In the genomic region with DNA sequence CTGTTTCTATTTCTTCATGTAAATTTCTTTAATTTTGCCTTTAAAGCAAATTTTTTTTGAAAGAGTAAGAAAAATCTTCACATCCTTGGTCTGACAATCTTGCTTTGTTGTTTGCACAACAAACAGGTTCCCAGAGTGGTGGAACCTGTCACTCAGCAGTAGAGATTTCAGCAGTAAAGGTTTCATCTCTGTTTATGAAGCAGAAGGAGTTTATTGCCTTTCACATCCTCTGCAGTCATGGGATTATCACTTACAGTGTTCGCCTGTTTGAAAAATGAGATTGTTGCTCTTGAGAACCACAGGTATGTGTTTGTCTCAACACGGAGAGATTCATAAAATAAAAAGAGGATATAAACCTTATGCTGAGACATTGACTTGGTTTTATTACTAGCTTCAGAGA, we compare ENCODE assay signal across 17 cellular contexts.
"Had no signal": no experiment of that assay in that cellular context is flagged by ENCODE, and none has a peak within 500 bp of the region (broad histone marks: within the 10 kb centered on the region; RNA-seq: fewer than 3 reads in every experiment).

No MANE protein-coding gene starts in this region.

- H3K4me3 ChIP-seq: lung, right lobe of liver, spleen had no signal

- H3K36me3 ChIP-seq: right lobe of liver, spleen had no signal

- DNase-seq: activated CD8-positive, alpha-beta memory T cell treated with anti-CD3 and anti-CD28 coated beads, Interleukin-2, amount 50 U/mL, for 4 hours; activated CD8-positive, alpha-beta T cell treated with anti-CD3 and anti-CD28 coated beads for 36 hours; activated naive CD8-positive, alpha-beta T cell treated with anti-CD3 and anti-CD28 coated beads, Interleukin-2, amount 10 ng/mL, durations not matched to agents 7 days and 5 days; dermis blood vessel endothelial cell; foreskin fibroblast; glutamatergic neuron; immature natural killer cell; left cardiac atrium; naive thymus-derived CD8-positive, alpha-beta T cell; right lobe of liver; spleen; stimulated activated CD4-positive, alpha-beta T cell treated with anti-CD3 and anti-CD28 coated beads, Interleukin-1b, Interleukin-23, amount 100 ng/mL, for 48 hours; T1000 had no signal

- H3K27ac ChIP-seq: right lobe of liver, spleen had no signal

- H3K4me3 Mint-ChIP-seq: activated CD8-positive, alpha-beta T cell treated with anti-CD3 and anti-CD28 coated beads for 36 hours; activated naive CD8-positive, alpha-beta T cell treated with anti-CD3 and anti-CD28 coated beads, Interleukin-2, amount 10 ng/mL, durations not matched to agents 7 days and 5 days; central memory CD8-positive, alpha-beta T cell; immature natural killer cell; naive thymus-derived CD8-positive, alpha-beta T cell; stimulated activated memory B cell treated with anti-CD40 and anti-IgM and Interleukin-4, amounts not matched to agents 10 μg/mL and 1 μg/mL and 100 μg/mL, for 72 hours had no signal

- H3K27ac Mint-ChIP-seq: activated CD8-positive, alpha-beta T cell treated with anti-CD3 and anti-CD28 coated beads for 36 hours; activated naive CD8-positive, alpha-beta T cell treated with anti-CD3 and anti-CD28 coated beads, Interleukin-2, amount 10 ng/mL, durations not matched to agents 7 days and 5 days; immature natural killer cell; naive thymus-derived CD8-positive, alpha-beta T cell; stimulated activated memory B cell treated with anti-CD40 and anti-IgM and Interleukin-4, amounts not matched to agents 10 μg/mL and 1 μg/mL and 100 μg/mL, for 72 hours had no signal

- H3K27me3 Mint-ChIP-seq: activated CD8-positive, alpha-beta T cell treated with anti-CD3 and anti-CD28 coated beads for 36 hours; central memory CD8-positive, alpha-beta T cell; naive thymus-derived CD8-positive, alpha-beta T cell; stimulated activated memory B cell treated with anti-CD40 and anti-IgM and Interleukin-4, amounts not matched to agents 10 μg/mL and 1 μg/mL and 100 μg/mL, for 72 hours had no signal

- H3K36me3 Mint-ChIP-seq: activated naive CD8-positive, alpha-beta T cell treated with anti-CD3 and anti-CD28 coated beads, Interleukin-2, amount 10 ng/mL, durations not matched to agents 7 days and 5 days; naive thymus-derived CD8-positive, alpha-beta T cell; stimulated activated memory B cell treated with anti-CD40 and anti-IgM and Interleukin-4, amounts not matched to agents 10 μg/mL and 1 μg/mL and 100 μg/mL, for 72 hours had no signal

- ATAC-seq: activated CD8-positive, alpha-beta T cell treated with anti-CD3 and anti-CD28 coated beads for 36 hours; esophagus mucosa; left cardiac atrium; naive thymus-derived CD8-positive, alpha-beta T cell; right lobe of liver; stimulated activated memory B cell treated with anti-CD40 and anti-IgM and Interleukin-4, amounts not matched to agents 10 μg/mL and 1 μg/mL and 100 μg/mL, for 72 hours had no signal

- H3K4me1 ChIP-seq: right lobe of liver, spleen had no signal

- H3K9me3 ChIP-seq: right lobe of liver had no signal

- H3K4me1 Mint-ChIP-seq: activated naive CD8-positive, alpha-beta T cell treated with anti-CD3 and anti-CD28 coated beads, Interleukin-2, amount 10 ng/mL, durations not matched to agents 7 days and 5 days; central memory CD8-positive, alpha-beta T cell; immature natural killer cell; naive thymus-derived CD8-positive, alpha-beta T cell; stimulated activated memory B cell treated with anti-CD40 and anti-IgM and Interleukin-4, amounts not matched to agents 10 μg/mL and 1 μg/mL and 100 μg/mL, for 72 hours had no signal

- H3K27me3 ChIP-seq: right lobe of liver, spleen had no signal
